ENCODE assay signal across 2 cellular contexts in the genomic region with DNA sequence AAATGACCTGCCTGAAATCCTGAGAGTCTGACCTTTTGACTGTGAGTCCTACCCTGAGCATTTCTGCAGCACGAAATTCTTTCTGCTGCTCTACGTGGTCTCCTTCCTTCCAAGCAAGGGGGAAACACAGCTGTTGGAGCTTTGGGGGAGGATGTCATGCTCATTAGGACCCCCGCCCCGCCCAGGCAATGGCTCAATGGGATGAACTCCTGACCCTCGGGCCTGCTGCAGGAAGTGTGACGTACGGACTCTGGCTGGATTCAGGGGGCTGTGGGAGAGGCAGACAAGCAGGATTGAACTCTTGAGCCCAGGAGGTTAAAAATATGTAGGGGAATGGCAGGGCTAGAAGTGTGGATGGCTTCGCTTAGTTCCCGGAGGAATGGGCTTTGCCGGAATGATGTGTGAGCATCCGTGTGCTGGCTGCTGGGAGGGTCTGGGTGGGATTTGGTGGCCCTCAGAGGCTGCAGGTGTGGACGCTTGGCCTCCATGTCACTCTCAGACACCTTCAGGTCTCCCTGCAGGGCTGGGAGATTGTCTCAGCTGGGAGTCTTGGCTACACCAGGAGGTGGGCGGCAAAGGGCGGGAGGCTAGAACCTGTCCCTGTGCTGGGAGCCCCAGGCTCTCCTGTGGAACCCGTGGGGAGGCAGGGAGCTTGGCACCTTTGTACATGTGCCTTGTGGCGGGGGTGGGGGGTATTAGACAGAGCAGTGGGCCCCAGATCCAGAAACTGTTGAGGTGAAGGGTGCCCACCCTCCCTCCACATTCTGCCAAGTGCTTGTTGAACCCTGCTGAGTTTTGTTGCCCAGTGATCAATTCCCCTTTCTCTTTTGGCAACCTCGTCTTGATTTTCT.
TF ChIP-seq lines count a peak whose summit lies in the region.

No MANE protein-coding gene starts in this region.

TF ChIP-seq in HCT116, 20 proteins besides CTCF, POLR2A, EP300 and RAD21:
- TF ChIP-seq ZFX (IDR thresholded peaks at IDR 0.05) (no peak), EGR1 (IDR thresholded peaks at IDR 0.05; ENCODE audit: low read depth) (no peak), ZNF274 (IDR thresholded peaks at IDR 0.05; ENCODE audit: low read depth, low read length) (no peak), CBX3 (IDR thresholded peaks at IDR 0.05; ENCODE audit: low read depth) (no peak), SRF (IDR thresholded peaks at IDR 0.05; ENCODE audit: low read depth) (no peak), SP1 (IDR thresholded peaks at IDR 0.05; ENCODE audit: low read depth) (no peak), FOSL1 (IDR thresholded peaks at IDR 0.05; ENCODE audit: low read depth) (no peak)
- TF ChIP-seq, protein P1, sequence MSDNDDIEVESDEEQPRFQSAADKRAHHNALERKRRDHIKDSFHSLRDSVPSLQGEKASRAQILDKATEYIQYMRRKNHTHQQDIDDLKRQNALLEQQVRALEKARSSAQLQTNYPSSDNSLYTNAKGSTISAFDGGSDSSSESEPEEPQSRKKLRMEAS (IDR thresholded peaks at IDR 0.05) = no peak
- TF ChIP-seq, protein P2, sequence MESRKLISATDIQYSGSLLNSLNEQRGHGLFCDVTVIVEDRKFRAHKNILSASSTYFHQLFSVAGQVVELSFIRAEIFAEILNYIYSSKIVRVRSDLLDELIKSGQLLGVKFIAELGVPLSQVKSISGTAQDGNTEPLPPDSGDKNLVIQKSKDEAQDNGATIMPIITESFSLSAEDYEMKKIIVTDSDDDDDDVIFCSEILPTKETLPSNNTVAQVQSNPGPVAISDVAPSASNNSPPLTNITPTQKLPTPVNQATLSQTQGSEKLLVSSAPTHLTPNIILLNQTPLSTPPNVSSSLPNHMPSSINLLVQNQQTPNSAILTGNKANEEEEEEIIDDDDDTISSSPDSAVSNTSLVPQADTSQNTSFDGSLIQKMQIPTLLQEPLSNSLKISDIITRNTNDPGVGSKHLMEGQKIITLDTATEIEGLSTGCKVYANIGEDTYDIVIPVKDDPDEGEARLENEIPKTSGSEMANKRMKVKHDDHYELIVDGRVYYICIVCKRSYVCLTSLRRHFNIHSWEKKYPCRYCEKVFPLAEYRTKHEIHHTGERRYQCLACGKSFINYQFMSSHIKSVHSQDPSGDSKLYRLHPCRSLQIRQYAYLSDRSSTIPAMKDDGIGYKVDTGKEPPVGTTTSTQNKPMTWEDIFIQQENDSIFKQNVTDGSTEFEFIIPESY (IDR thresholded peaks at IDR 0.05; ENCODE audit: extremely low read depth, insufficient replicate concordance, low read length) = no peak
TF ChIP-seq in HCT116: peak in this region for 0.

TF ChIP-seq in SK-N-SH, 30 proteins besides CTCF, POLR2A, EP300 and RAD21:
- TF ChIP-seq POLR2AphosphoS5 (IDR thresholded peaks at IDR 0.05; ENCODE audit: low read depth, low read length) = no peak
- TF ChIP-seq, protein P3, sequence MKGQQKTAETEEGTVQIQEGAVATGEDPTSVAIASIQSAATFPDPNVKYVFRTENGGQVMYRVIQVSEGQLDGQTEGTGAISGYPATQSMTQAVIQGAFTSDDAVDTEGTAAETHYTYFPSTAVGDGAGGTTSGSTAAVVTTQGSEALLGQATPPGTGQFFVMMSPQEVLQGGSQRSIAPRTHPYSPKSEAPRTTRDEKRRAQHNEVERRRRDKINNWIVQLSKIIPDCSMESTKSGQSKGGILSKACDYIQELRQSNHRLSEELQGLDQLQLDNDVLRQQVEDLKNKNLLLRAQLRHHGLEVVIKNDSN (IDR thresholded peaks at IDR 0.05; ENCODE audit: borderline replicate concordance, low read depth) = no peak
- no peak for TF ChIP-seq TCF12 (IDR thresholded peaks at IDR 0.05)
- TF ChIP-seq, protein P4, sequence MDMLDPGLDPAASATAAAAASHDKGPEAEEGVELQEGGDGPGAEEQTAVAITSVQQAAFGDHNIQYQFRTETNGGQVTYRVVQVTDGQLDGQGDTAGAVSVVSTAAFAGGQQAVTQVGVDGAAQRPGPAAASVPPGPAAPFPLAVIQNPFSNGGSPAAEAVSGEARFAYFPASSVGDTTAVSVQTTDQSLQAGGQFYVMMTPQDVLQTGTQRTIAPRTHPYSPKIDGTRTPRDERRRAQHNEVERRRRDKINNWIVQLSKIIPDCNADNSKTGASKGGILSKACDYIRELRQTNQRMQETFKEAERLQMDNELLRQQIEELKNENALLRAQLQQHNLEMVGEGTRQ (IDR thresholded peaks at IDR 0.05; ENCODE audit: borderline replicate concordance, low read depth, low read length) = no peak
- TF ChIP-seq ELF1 (IDR thresholded peaks at IDR 0.05) = no peak
- TF ChIP-seq, protein P5, sequence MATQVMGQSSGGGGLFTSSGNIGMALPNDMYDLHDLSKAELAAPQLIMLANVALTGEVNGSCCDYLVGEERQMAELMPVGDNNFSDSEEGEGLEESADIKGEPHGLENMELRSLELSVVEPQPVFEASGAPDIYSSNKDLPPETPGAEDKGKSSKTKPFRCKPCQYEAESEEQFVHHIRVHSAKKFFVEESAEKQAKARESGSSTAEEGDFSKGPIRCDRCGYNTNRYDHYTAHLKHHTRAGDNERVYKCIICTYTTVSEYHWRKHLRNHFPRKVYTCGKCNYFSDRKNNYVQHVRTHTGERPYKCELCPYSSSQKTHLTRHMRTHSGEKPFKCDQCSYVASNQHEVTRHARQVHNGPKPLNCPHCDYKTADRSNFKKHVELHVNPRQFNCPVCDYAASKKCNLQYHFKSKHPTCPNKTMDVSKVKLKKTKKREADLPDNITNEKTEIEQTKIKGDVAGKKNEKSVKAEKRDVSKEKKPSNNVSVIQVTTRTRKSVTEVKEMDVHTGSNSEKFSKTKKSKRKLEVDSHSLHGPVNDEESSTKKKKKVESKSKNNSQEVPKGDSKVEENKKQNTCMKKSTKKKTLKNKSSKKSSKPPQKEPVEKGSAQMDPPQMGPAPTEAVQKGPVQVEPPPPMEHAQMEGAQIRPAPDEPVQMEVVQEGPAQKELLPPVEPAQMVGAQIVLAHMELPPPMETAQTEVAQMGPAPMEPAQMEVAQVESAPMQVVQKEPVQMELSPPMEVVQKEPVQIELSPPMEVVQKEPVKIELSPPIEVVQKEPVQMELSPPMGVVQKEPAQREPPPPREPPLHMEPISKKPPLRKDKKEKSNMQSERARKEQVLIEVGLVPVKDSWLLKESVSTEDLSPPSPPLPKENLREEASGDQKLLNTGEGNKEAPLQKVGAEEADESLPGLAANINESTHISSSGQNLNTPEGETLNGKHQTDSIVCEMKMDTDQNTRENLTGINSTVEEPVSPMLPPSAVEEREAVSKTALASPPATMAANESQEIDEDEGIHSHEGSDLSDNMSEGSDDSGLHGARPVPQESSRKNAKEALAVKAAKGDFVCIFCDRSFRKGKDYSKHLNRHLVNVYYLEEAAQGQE (IDR thresholded peaks at IDR 0.05; ENCODE audit: low read depth, low read length) = no peak
- no peak for TF ChIP-seq TEAD4 (IDR thresholded peaks at IDR 0.05; ENCODE audit: borderline replicate concordance, insufficient read depth)
- TF ChIP-seq MXI1 (IDR thresholded peaks at IDR 0.05; ENCODE audit: low read depth, low read length) = no peak
- TF ChIP-seq CHD2 (IDR thresholded peaks at IDR 0.05; ENCODE audit: low read length, partially characterized antibody) = no peak
- TF ChIP-seq YY1 (IDR thresholded peaks at IDR 0.05; ENCODE audit: low read depth) = no peak
- TF ChIP-seq MEF2A (IDR thresholded peaks at IDR 0.05; ENCODE audit: borderline replicate concordance, low read depth) = no peak
- TF ChIP-seq NRF1 (IDR thresholded peaks at IDR 0.05; ENCODE audit: low read depth, low read length) = no peak
- TF ChIP-seq NFIC (IDR thresholded peaks at IDR 0.05; ENCODE audit: borderline replicate concordance) = no peak
- no peak for TF ChIP-seq GATA2 (CRISPR knock-in tag; IDR thresholded peaks at IDR 0.05)
- no peak for TF ChIP-seq SIN3A (IDR thresholded peaks at IDR 0.05; ENCODE audit: borderline replicate concordance, low read depth, low read length)
- TF ChIP-seq SMC3 (IDR thresholded peaks at IDR 0.05; ENCODE audit: low read depth, low read length) = no peak
- TF ChIP-seq, protein P1 (IDR thresholded peaks at IDR 0.05; ENCODE audit: low read depth) = no peak
- TF ChIP-seq, protein P6, sequence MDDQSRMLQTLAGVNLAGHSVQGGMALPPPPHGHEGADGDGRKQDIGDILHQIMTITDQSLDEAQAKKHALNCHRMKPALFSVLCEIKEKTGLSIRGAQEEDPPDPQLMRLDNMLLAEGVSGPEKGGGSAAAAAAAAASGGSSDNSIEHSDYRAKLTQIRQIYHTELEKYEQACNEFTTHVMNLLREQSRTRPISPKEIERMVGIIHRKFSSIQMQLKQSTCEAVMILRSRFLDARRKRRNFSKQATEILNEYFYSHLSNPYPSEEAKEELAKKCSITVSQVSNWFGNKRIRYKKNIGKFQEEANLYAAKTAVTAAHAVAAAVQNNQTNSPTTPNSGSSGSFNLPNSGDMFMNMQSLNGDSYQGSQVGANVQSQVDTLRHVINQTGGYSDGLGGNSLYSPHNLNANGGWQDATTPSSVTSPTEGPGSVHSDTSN (IDR thresholded peaks at IDR 0.05) = no peak
- no peak for TF ChIP-seq JUND (IDR thresholded peaks at IDR 0.05)
